19 cellular contexts compared by ENCODE assay signal in genomic region chr20:24632581-24632980, GRCh38.
"Had no signal": no experiment of that assay in that cellular context is flagged by ENCODE, and none has a peak within 500 bp of the region (broad histone marks: within the 10 kb centered on the region; RNA-seq: fewer than 3 reads in every experiment).

No MANE protein-coding gene starts in this region.

- H3K9me3 Mint-ChIP-seq: activated CD4-positive, alpha-beta memory T cell treated with anti-CD3 and anti-CD28 coated beads, Interleukin-2, amount 10 ng/mL, durations not matched to agents 7 days and 5 days; activated naive CD4-positive, alpha-beta T cell treated with anti-CD3 and anti-CD28 coated beads for 36 hours; mesothelial cell of epicardium; natural killer cell treated with Interleukin-12 subunit alpha and Interleukin-12 subunit beta and Interleukin-15 and Interleukin-18, amount 100 ng/mL, for 72 hours; stimulated activated naive B cell treated with anti-CD40 and anti-IgM and Interleukin-4, amounts not matched to agents 10 μg/mL and 1 μg/mL and 100 μg/mL, for 72 hours had no signal

- H3K4me1 ChIP-seq: colonic mucosa, tibial artery had no signal

- H3K36me3 Mint-ChIP-seq: activated CD8-positive, alpha-beta memory T cell treated with anti-CD3 and anti-CD28 coated beads, Interleukin-2, amount 10 ng/mL, durations not matched to agents 7 days and 5 days; brain; mesothelial cell of epicardium; natural killer cell treated with Interleukin-12 subunit alpha and Interleukin-12 subunit beta and Interleukin-15 and Interleukin-18, amount 100 ng/mL, for 72 hours; stimulated activated naive B cell treated with anti-CD40 and anti-IgM and Interleukin-4, amounts not matched to agents 10 μg/mL and 1 μg/mL and 100 μg/mL, for 72 hours had no signal

- H3K4me3 ChIP-seq: colonic mucosa, lower lobe of right lung, tibial artery had no signal

- H3K9me3 ChIP-seq: colonic mucosa, lower lobe of right lung, tibial artery had no signal

- H3K4me3 Mint-ChIP-seq: activated CD4-positive, alpha-beta memory T cell treated with anti-CD3 and anti-CD28 coated beads, Interleukin-2, amount 10 ng/mL, durations not matched to agents 7 days and 5 days; activated CD8-positive, alpha-beta memory T cell treated with anti-CD3 and anti-CD28 coated beads, Interleukin-2, amount 10 ng/mL, durations not matched to agents 7 days and 5 days; activated naive CD4-positive, alpha-beta T cell treated with anti-CD3 and anti-CD28 coated beads for 36 hours; brain; mesothelial cell of epicardium; natural killer cell treated with Interleukin-12 subunit alpha and Interleukin-12 subunit beta and Interleukin-15 and Interleukin-18, amount 100 ng/mL, for 72 hours; stimulated activated naive B cell treated with anti-CD40 and anti-IgM and Interleukin-4, amounts not matched to agents 10 μg/mL and 1 μg/mL and 100 μg/mL, for 72 hours had no signal

- H3K27ac ChIP-seq: colonic mucosa, lower lobe of right lung, tibial artery had no signal

- FAIRE-seq: endometrium had no signal

- H3K27me3 ChIP-seq: colonic mucosa, tibial artery had no signal

- H3K36me3 ChIP-seq: colonic mucosa, lower lobe of right lung, tibial artery had no signal

- H3K27ac Mint-ChIP-seq: activated CD4-positive, alpha-beta memory T cell treated with anti-CD3 and anti-CD28 coated beads, Interleukin-2, amount 10 ng/mL, durations not matched to agents 7 days and 5 days; activated CD8-positive, alpha-beta memory T cell treated with anti-CD3 and anti-CD28 coated beads, Interleukin-2, amount 10 ng/mL, durations not matched to agents 7 days and 5 days; activated naive CD4-positive, alpha-beta T cell treated with anti-CD3 and anti-CD28 coated beads for 36 hours; mesothelial cell of epicardium; natural killer cell treated with Interleukin-12 subunit alpha and Interleukin-12 subunit beta and Interleukin-15 and Interleukin-18, amount 100 ng/mL, for 72 hours; stimulated activated naive B cell treated with anti-CD40 and anti-IgM and Interleukin-4, amounts not matched to agents 10 μg/mL and 1 μg/mL and 100 μg/mL, for 72 hours had no signal

- DNase-seq: activated CD4-positive, alpha-beta memory T cell treated with anti-CD3 and anti-CD28 coated beads, Interleukin-2, amount 10 ng/mL, durations not matched to agents 7 days and 5 days; activated CD4-positive, alpha-beta T cell treated with anti-CD3 and anti-CD28 coated beads for 48 hours; activated CD4-positive, CD25-positive, alpha-beta regulatory T cell; activated CD8-positive, alpha-beta memory T cell treated with anti-CD3 and anti-CD28 coated beads, Interleukin-2, amount 10 ng/mL, durations not matched to agents 7 days and 5 days; activated naive CD4-positive, alpha-beta T cell treated with anti-CD3 and anti-CD28 coated beads for 36 hours; colonic mucosa; glutamatergic neuron; hippocampal formation; islet precursor cell; left colon; lower lobe of right lung; posterior cingulate gyrus; stimulated activated naive B cell treated with anti-CD40 and anti-IgM and Interleukin-4, amounts not matched to agents 10 μg/mL and 1 μg/mL and 100 μg/mL, for 72 hours; T1000; tibial artery had no signal

- H3K4me1 Mint-ChIP-seq: activated CD4-positive, alpha-beta memory T cell treated with anti-CD3 and anti-CD28 coated beads, Interleukin-2, amount 10 ng/mL, durations not matched to agents 7 days and 5 days had no signal
